1 cellular context compared by ENCODE assay signal in genomic region chr1:225977937-225978748, GRCh38.
A peak's percentile ranks its signal among the peaks of the same experiment; 100 is the strongest.
TF ChIP-seq lines count a peak whose summit lies in the region.

No MANE protein-coding gene starts in this region.

TF ChIP-seq in HepG2, 621 proteins besides CTCF, POLR2A, EP300 and RAD21:
- TF ChIP-seq CEBPB (IDR thresholded peaks at IDR 0.05; ENCODE audit: borderline replicate concordance, low read depth, low read length) (0 out of 2 replicates have a peak, but pooled peaks have one; percentile 7), THYN1 (CRISPR knock-in tag; IDR thresholded peaks at IDR 0.05; ENCODE audit: borderline replicate concordance, low read depth) (no peak)
